In the genomic region with DNA sequence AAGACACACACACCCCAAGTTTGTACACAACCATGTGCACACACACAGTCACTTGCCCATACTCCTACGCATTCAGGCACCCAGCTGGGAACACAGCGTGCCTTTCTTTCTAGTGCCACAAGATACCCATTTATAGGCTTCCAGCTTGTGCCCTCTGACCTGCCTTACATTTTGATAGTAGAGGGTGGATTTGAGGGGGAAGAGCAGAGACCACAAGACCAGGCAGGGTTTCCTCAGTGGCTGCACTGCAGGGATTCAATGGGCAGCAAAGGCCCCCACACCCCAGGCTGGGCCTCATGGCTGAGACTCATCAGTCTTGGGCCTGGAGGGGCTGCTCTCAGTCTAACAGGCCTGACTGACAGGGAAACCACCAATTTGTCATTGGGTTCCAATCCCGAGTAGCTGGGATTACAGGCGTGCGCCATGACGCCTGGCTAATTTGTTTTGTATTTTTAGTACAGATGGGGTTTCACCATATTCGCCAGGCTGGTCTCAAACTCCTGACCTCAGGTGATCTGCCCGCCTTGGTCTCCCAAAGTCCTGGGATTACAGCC, we compare ENCODE assay signal across 2 cellular contexts.
TF ChIP-seq lines count a peak whose summit lies in the region.

No MANE protein-coding gene starts in this region.

TF ChIP-seq in liver, 16 proteins besides CTCF, POLR2A, EP300 and RAD21:
- TF ChIP-seq EGR1 (IDR thresholded peaks at IDR 0.05; ENCODE audit: low read depth in 2 of 2): no peak
- no peak for TF ChIP-seq FOXA2 (IDR thresholded peaks at IDR 0.05)
- TF ChIP-seq SP1 (IDR thresholded peaks at IDR 0.05): no peak
- TF ChIP-seq YY1 (IDR thresholded peaks at IDR 0.05): no peak
- no peak for TF ChIP-seq ATF3 (IDR thresholded peaks at IDR 0.05)
- TF ChIP-seq RXRA (IDR thresholded peaks at IDR 0.05): no peak
- no peak for TF ChIP-seq ZBTB33 (IDR thresholded peaks at IDR 0.05)
- no peak for TF ChIP-seq FOXA1 (IDR thresholded peaks at IDR 0.05)
- TF ChIP-seq JUND (IDR thresholded peaks at IDR 0.05): no peak
- TF ChIP-seq GABPA (IDR thresholded peaks at IDR 0.05 in 1 of 2, conservative IDR thresholded peaks at IDR 0.05 in 1 of 2): no peak
- TF ChIP-seq TAF1 (conservative IDR thresholded peaks at IDR 0.05): no peak
- no peak for TF ChIP-seq HNF4G (IDR thresholded peaks at IDR 0.05)
- no peak for TF ChIP-seq NR2F2 (IDR thresholded peaks at IDR 0.05)
- TF ChIP-seq HNF4A (conservative IDR thresholded peaks at IDR 0.05): no peak
- TF ChIP-seq, protein P1, sequence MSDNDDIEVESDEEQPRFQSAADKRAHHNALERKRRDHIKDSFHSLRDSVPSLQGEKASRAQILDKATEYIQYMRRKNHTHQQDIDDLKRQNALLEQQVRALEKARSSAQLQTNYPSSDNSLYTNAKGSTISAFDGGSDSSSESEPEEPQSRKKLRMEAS (IDR thresholded peaks at IDR 0.05): no peak
- TF ChIP-seq REST (IDR thresholded peaks at IDR 0.05): no peak

TF ChIP-seq in HepG2, 621 proteins besides CTCF, POLR2A, EP300 and RAD21:
- TF ChIP-seq ZNF772 (CRISPR knock-in tag; IDR thresholded peaks at IDR 0.05): no peak
- TF ChIP-seq NKX3-1 (CRISPR knock-in tag; IDR thresholded peaks at IDR 0.05): no peak
TF ChIP-seq in HepG2: peak in this region for 0.
